Comparison of ENCODE assay signal across 19 cellular contexts in the genomic region with DNA sequence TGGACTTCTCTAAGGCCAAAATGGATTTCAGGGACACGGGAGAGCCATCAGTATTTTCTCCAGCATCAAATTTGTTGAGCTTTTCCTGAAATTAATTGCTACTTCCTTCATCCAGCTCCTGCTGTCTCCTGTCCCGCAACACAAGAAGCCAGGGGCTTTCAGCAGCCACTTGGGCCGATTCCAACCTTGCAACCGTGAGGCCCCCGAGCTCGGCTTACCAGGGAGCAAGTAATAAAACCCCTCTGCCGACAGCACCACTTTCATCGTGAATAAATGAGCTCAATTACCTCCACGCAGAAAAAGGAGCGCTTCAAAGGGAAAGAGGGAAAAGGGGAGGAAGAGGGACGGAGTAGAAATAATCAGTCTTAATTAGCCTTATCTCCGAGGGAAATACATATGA.
"Had no signal": no experiment of that assay in that cellular context is flagged by ENCODE, and none has a peak within 500 bp of the region (broad histone marks: within the 10 kb centered on the region; RNA-seq: fewer than 3 reads in every experiment).

No MANE protein-coding gene starts in this region.

- H3K4me3 Mint-ChIP-seq: activated B cell treated with CpG ODN at 0.5 μM for 24 hours; activated CD8-positive, alpha-beta memory T cell treated with anti-CD3 and anti-CD28 coated beads, Interleukin-2, amount 10 ng/mL, durations not matched to agents 7 days and 5 days; activated CD8-positive, alpha-beta T cell treated with anti-CD3 and anti-CD28 coated beads, Interleukin-2, amount 10 ng/mL, durations not matched to agents 7 days and 5 days; activated naive CD4-positive, alpha-beta T cell treated with anti-CD3 and anti-CD28 coated beads, Interleukin-2, amount 50 U/mL, for 24 hours; central memory CD8-positive, alpha-beta T cell; dendritic cell treated with granulocyte-macrophage colony-stimulating factor and Interleukin-4, amounts not matched to agents 40 ng/mL and 50 ng/mL, for 4 days; T-helper 2 cell treated with Interferon-gamma antibody and Interleukin-4, amounts not matched to agents 5 μg/mL and 100 μg/mL, for 36 hours had no signal

- H3K27ac Mint-ChIP-seq: activated B cell treated with CpG ODN at 0.5 μM for 24 hours; activated CD8-positive, alpha-beta memory T cell treated with anti-CD3 and anti-CD28 coated beads, Interleukin-2, amount 10 ng/mL, durations not matched to agents 7 days and 5 days; activated CD8-positive, alpha-beta T cell treated with anti-CD3 and anti-CD28 coated beads, Interleukin-2, amount 10 ng/mL, durations not matched to agents 7 days and 5 days; activated naive CD4-positive, alpha-beta T cell treated with anti-CD3 and anti-CD28 coated beads, Interleukin-2, amount 50 U/mL, for 24 hours; activated T-helper 2 cell treated with anti-CD3 and anti-CD28 coated beads, Interferon-gamma antibody, Interleukin-2, Interleukin-4, amounts not matched to agents 10 μg/mL and 5 μg/mL and 100 μg/mL, durations not matched to agents 14 hours and 24 hours and 36 hours; dendritic cell treated with granulocyte-macrophage colony-stimulating factor and Interleukin-4, amounts not matched to agents 40 ng/mL and 50 ng/mL, for 4 days; T-helper 2 cell treated with Interferon-gamma antibody and Interleukin-4, amounts not matched to agents 5 μg/mL and 100 μg/mL, for 36 hours had no signal

- H3K36me3 Mint-ChIP-seq: activated CD8-positive, alpha-beta memory T cell treated with anti-CD3 and anti-CD28 coated beads, Interleukin-2, amount 10 ng/mL, durations not matched to agents 7 days and 5 days; activated naive CD4-positive, alpha-beta T cell treated with anti-CD3 and anti-CD28 coated beads, Interleukin-2, amount 50 U/mL, for 24 hours had no signal

- ATAC-seq: activated CD8-positive, alpha-beta memory T cell treated with anti-CD3 and anti-CD28 coated beads, Interleukin-2, amount 10 ng/mL, durations not matched to agents 7 days and 5 days; activated CD8-positive, alpha-beta T cell treated with anti-CD3 and anti-CD28 coated beads, Interleukin-2, amount 10 ng/mL, durations not matched to agents 7 days and 5 days; right cardiac atrium had no signal

- H3K36me3 ChIP-seq: left ventricle myocardium inferior, spleen, tibial nerve had no signal

- H3K4me3 ChIP-seq: esophagus muscularis mucosa, left ventricle myocardium inferior, lung, spleen, tibial nerve had no signal

- H3K4me1 ChIP-seq: esophagus muscularis mucosa, tibial nerve had no signal

- H3K27ac ChIP-seq: esophagus muscularis mucosa, left ventricle myocardium inferior, spleen, tibial nerve had no signal

- H3K9me3 Mint-ChIP-seq: activated B cell treated with CpG ODN at 0.5 μM for 24 hours; activated naive CD4-positive, alpha-beta T cell treated with anti-CD3 and anti-CD28 coated beads, Interleukin-2, amount 50 U/mL, for 24 hours; activated T-helper 2 cell treated with anti-CD3 and anti-CD28 coated beads, Interferon-gamma antibody, Interleukin-2, Interleukin-4, amounts not matched to agents 10 μg/mL and 5 μg/mL and 100 μg/mL, durations not matched to agents 14 hours and 24 hours and 36 hours; central memory CD8-positive, alpha-beta T cell; dendritic cell treated with granulocyte-macrophage colony-stimulating factor and Interleukin-4, amounts not matched to agents 40 ng/mL and 50 ng/mL, for 4 days; T-helper 2 cell treated with Interferon-gamma antibody and Interleukin-4, amounts not matched to agents 5 μg/mL and 100 μg/mL, for 36 hours had no signal

- H3K4me1 Mint-ChIP-seq: activated CD8-positive, alpha-beta memory T cell treated with anti-CD3 and anti-CD28 coated beads, Interleukin-2, amount 10 ng/mL, durations not matched to agents 7 days and 5 days; activated naive CD4-positive, alpha-beta T cell treated with anti-CD3 and anti-CD28 coated beads, Interleukin-2, amount 50 U/mL, for 24 hours had no signal

- H3K9me3 ChIP-seq: esophagus muscularis mucosa, left ventricle myocardium inferior, spleen, tibial nerve had no signal

- H3K27me3 Mint-ChIP-seq: activated CD8-positive, alpha-beta memory T cell treated with anti-CD3 and anti-CD28 coated beads, Interleukin-2, amount 10 ng/mL, durations not matched to agents 7 days and 5 days had no signal

- DNase-seq: activated B cell treated with CpG ODN at 0.5 μM for 24 hours; activated CD8-positive, alpha-beta memory T cell treated with anti-CD3 and anti-CD28 coated beads, Interleukin-2, amount 10 ng/mL, durations not matched to agents 7 days and 5 days; activated CD8-positive, alpha-beta T cell treated with anti-CD3 and anti-CD28 coated beads, Interleukin-2, amount 10 ng/mL, durations not matched to agents 7 days and 5 days; activated T-cell treated with anti-CD3 and anti-CD28 coated beads, Interleukin-2, amount 50 U/mL, for 48 hours; foreskin melanocyte; kidney glomerular epithelial cell; left ventricle myocardium inferior; mesendoderm; right cardiac atrium; spleen; stimulated activated naive CD4-positive, alpha-beta T cell treated with Interleukin-2 at 50 U/mL for 16 hours had no signal
